8 cellular contexts compared by ENCODE assay signal in the genomic region with DNA sequence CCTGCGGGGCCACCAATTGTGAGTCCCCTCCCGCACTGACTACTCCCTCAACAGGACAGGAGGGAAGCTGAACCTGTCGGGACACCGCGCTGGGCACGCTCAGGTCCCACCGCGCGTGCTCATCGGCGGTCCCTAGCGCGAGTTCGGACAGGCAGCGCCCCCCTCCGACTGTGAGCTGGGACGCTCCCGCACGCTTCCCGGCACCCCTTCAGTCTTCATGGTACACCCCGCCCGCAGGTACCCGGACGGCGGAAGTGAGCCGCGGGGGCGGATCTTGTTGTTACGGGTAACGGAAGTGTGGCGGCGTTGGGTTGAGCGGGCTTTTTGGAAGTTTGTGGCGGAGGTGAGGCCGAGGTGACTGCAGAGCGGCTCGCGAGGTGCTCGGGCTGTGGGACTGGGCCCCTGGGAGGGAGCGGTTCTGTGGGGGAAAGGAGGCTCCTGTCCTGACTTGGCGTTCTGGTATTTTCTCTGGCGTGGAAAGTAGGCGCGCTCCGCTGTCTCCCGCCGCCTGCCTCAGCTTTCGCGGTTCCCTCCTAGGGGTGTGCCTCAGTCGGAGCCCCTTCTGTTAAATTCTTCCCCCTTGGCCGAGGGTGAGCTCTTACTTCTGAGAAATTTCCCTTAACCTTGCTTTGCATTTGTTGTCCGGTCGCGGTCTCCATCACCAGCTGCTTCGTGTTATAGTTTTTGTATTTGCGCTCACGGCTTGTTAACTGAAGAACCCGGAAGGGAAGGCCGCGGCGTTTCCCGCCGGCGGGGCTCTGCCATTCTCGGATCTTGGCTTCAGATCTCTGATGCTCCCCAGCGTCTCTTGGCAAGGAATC. TPM values are rescaled to one million over a fixed set of nuclear protein-coding genes. Genes with fewer than 3 reads are reported as not detected.
DNase-seq lines count a peak whose midpoint lies in the region; ATAC-seq and TF ChIP-seq lines count a peak whose summit lies in the region.

A gene (plus strand): TSS at position 289 of the 821 bp plus-strand sequence. CDS start 3,669 bp downstream, outside the sequence.

- H3K27ac ChIP-seq in PC-9 (no peak within 1 kb of the TSS), muscle layer of duodenum (ENCODE audit: low read length) (peak within 1 kb of the TSS; percentile 63)

- H3K4me2 ChIP-seq in PC-9: peak within 1 kb of the TSS; percentile 85

- H3K9me2 ChIP-seq in PC-9 (ENCODE audit: insufficient read depth): no peaks in the 10 kb centered on the region

- H3K4me3 Mint-ChIP-seq in activated T-cell treated with anti-CD3 and anti-CD28 coated beads, Interleukin-2, amount 50 U/mL, for 24 hours: peak within 1 kb of the TSS; percentile 92

- ATAC-seq in GM21717 (IDR thresholded peaks at IDR 0.05; ENCODE audit: unreplicated experiment) (peak; percentile 93), esophagus mucosa (peak; percentile 98)

- H3F3A ChIP-seq in PC-9 (ENCODE audit: insufficient read depth, low read depth): no peaks in the 10 kb centered on the region; the same call in 1 of the 2 replicates

- CTCF ChIA-PET in PC-9 (lab: Charles Lee): interaction anchor here (0.7 to 2.7 kb wide), 2 partner anchors 37 to 365 kb away, joined by 3 to 9 read pairs; no protein-coding TSS in a partner anchor

- H2AFZ ChIP-seq in PC-9: peak within 1 kb of the TSS; percentile 99

- DNase-seq in DMS79 (lab: John Stamatoyannopoulos, UW): peak; percentile 39
- DNase-seq in KBM-7: peak; percentile 100
- DNase-seq in PC-9: peak; percentile 82 to 94
- DNase-seq in activated T-cell treated with anti-CD3 and anti-CD28 coated beads, Interleukin-2, amount 50 U/mL, for 24 hours: peak; percentile 99
- peak; percentile 94 for DNase-seq in stimulated activated CD8-positive, alpha-beta memory T cell treated with anti-CD3 and anti-CD28 coated beads, Interleukin-7, amount 100 ng/mL, for 4 hours (ENCODE audit: low read depth in 2 of 2)

- peaks cover 49% of the 10 kb centered on the region for H3K36me3 Mint-ChIP-seq in activated T-cell treated with anti-CD3 and anti-CD28 coated beads, Interleukin-2, amount 50 U/mL, for 24 hours (ENCODE audit: low read depth)

- H3K9me3 ChIP-seq in PC-9 (ENCODE audit: insufficient read depth, low read depth) (no peaks in the 10 kb centered on the region), muscle layer of duodenum (ENCODE audit: control insufficient read depth in 1 of 2, low read length in 2 of 2) (no peaks in the 10 kb centered on the region)

- peak within 1 kb of the TSS; percentile 96 for H3K27ac Mint-ChIP-seq in activated T-cell treated with anti-CD3 and anti-CD28 coated beads, Interleukin-2, amount 50 U/mL, for 24 hours

- BruUV-seq in PC-9 (replicated peaks; lab: Mats Ljungman, UMichigan): TSS peak; percentile 54

- H4K20me1 ChIP-seq in PC-9 (ENCODE audit: insufficient read depth): no peaks in the 10 kb centered on the region

- no peaks in the 10 kb centered on the region for H3K9me3 Mint-ChIP-seq in activated T-cell treated with anti-CD3 and anti-CD28 coated beads, Interleukin-2, amount 50 U/mL, for 24 hours

- H3K27me3 Mint-ChIP-seq in activated T-cell treated with anti-CD3 and anti-CD28 coated beads, Interleukin-2, amount 50 U/mL, for 24 hours: no peaks in the 10 kb centered on the region

- peak within 1 kb of the TSS; percentile 89 for H3K4me3 ChIP-seq in PC-9
- peak within 1 kb of the TSS; percentile 86 to 94 for H3K4me3 ChIP-seq in muscle layer of duodenum (ENCODE audit: low read depth in 1 of 2, low read length in 2 of 2)

- POLR2A ChIA-PET in PC-9 (lab: Charles Lee; ENCODE audit: unreplicated experiment): interaction anchor here (0.6 to 0.7 kb wide), 3 partner anchors 124 to 213 kb away, joined by 3 to 4 read pairs (median 3); a partner anchor contains a TSS

- peaks cover 34% of the 10 kb centered on the region for H3K4me1 Mint-ChIP-seq in activated T-cell treated with anti-CD3 and anti-CD28 coated beads, Interleukin-2, amount 50 U/mL, for 24 hours (ENCODE audit: low read depth)

- peak; percentile 52; the same call in 1 of the 2 replicates for TF ChIP-seq CTCF in PC-9 (conservative IDR thresholded peaks at IDR 0.05)

- H3K27me3 ChIP-seq in PC-9 (ENCODE audit: insufficient read depth, low read depth) (no peaks in the 10 kb centered on the region), muscle layer of duodenum (ENCODE audit: low read depth, low read length) (no peaks in the 10 kb centered on the region)

- peaks cover 27% of the 10 kb centered on the region for H3K79me2 ChIP-seq in PC-9 (ENCODE audit: low read depth)

- in situ Hi-C loops in KBM-7 (cut with MboI; ENCODE audit: low pct_unique_long_range_greater_than_20kb, low sequenced_read_pairs): no loop called here

- peaks cover 16% of the 10 kb centered on the region for H3K4me1 ChIP-seq in PC-9 (replicated peaks; ENCODE audit: insufficient read depth)
- H3K4me1 ChIP-seq in muscle layer of duodenum (ENCODE audit: control insufficient read depth in 1 of 2, insufficient read depth in 2 of 2, low read length in 2 of 2): peaks cover 5 to 8% of the 10 kb centered on the region in 2 donors

- peaks cover 16% of the 10 kb centered on the region; the same call in 1 of the 2 replicates for H3K36me3 ChIP-seq in PC-9 (ENCODE audit: low read depth)
- H3K36me3 ChIP-seq in muscle layer of duodenum (ENCODE audit: control insufficient read depth in 1 of 2, insufficient read depth in 2 of 2, low read length in 2 of 2): no peaks in the 10 kb centered on the region

- intact Hi-C loops in PC-9 (cut with micrococcal nuclease; ENCODE audit: unreplicated experiment): loop anchor here (2.0 to 5.0 kb wide), 3 partner anchors 37 to 587 kb away; no protein-coding TSS in a partner anchor

RNA-seq across cellular contexts. Expression of the gene that starts here (rescaled TPM):
- total RNA-seq in PC-9 (2021) (102 and 126 TPM in 2 replicates), esophagus mucosa (24.4 TPM)

Comparison
In these comparisons a context has a peak if more than half of its experiments do, and no peak if none do; other contexts are left out.
1. DNase-seq: peak in every context shown above with its lines; median percentile 100 in KBM-7; 99 in activated T-cell treated with anti-CD3 and anti-CD28 coated beads, Interleukin-2, amount 50 U/mL, for 24 hours; 94 in stimulated activated CD8-positive, alpha-beta memory T cell treated with anti-CD3 and anti-CD28 coated beads, Interleukin-7, amount 100 ng/mL, for 4 hours; 88 in PC-9; 39 in DMS79.